In the genomic region with DNA sequence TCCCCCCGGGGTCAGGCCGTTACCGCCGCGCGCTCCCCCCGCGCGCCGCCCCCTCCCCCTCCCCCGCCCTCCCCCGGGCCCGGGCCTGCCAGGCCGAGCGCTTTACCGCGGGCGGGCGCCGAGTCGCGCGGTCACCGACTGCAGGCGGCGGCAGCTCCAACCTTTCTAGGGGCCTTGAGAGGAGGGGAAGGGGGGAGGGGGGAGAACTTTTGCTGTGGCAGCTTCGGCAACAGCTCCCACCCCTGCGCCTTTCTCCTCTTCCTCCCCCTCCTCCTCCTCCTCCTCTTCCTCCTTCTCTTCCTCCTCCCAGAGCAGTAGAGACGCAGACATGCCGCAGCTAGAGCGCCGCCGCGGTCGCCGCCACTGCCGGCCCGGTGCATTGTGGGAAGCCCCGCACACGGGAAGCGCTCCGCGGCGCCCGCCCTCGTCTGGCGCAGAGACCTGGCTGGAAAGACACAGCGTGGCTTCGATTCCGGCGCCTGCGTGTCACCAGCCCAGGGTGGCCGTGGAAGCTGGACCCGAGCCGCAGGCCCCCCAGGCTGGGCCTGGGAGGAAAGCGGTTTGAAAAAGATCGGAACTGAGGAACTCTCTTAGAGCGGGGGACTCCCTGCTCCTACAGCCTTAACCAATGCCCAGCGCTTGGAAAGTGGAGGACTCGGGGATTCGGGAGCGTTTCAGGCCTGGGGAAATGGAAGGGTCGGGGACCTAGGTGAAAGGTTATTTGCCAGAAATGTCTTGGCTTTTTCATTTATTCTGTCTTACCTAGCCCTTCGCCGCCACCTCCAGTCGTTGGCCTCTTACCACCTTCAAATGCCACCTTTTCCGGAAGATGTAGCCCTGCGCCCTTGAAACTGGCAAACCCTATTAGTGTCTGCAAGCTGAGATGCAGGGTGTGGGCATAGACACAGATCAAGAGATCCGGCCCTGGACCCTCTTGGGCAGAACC, we compare ENCODE assay signal across 8 cellular contexts. TPM values are rescaled to one million over a fixed set of nuclear protein-coding genes. Genes with fewer than 3 reads are reported as not detected.
DNase-seq lines count a peak whose midpoint lies in the region; TF ChIP-seq lines count a peak whose summit lies in the region.

A gene with protein sequence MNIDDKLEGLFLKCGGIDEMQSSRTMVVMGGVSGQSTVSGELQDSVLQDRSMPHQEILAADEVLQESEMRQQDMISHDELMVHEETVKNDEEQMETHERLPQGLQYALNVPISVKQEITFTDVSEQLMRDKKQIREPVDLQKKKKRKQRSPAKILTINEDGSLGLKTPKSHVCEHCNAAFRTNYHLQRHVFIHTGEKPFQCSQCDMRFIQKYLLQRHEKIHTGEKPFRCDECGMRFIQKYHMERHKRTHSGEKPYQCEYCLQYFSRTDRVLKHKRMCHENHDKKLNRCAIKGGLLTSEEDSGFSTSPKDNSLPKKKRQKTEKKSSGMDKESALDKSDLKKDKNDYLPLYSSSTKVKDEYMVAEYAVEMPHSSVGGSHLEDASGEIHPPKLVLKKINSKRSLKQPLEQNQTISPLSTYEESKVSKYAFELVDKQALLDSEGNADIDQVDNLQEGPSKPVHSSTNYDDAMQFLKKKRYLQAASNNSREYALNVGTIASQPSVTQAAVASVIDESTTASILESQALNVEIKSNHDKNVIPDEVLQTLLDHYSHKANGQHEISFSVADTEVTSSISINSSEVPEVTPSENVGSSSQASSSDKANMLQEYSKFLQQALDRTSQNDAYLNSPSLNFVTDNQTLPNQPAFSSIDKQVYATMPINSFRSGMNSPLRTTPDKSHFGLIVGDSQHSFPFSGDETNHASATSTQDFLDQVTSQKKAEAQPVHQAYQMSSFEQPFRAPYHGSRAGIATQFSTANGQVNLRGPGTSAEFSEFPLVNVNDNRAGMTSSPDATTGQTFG (minus strand): TSS at position 330 of the 946 bp plus-strand sequence. CDS start 61,685 bp downstream, outside the sequence.

- H3K27me3 ChIP-seq in H7 (ENCODE audit: control insufficient read depth, insufficient read depth, low read length), result no peaks in the 10 kb centered on the region
- H3K27me3 ChIP-seq in MM.1S (replicated peaks; ENCODE audit: insufficient read depth, low read length), result no peaks in the 10 kb centered on the region
- H3K27me3 ChIP-seq in stomach, result no peaks in the 10 kb centered on the region

- peaks cover 6% of the 10 kb centered on the region; the same call in 1 of the 2 replicates for H3K4me1 ChIP-seq in MM.1S (ENCODE audit: low read length)
- peaks cover 7 to 45% (median 25%) of the 10 kb centered on the region in 4 donors for H3K4me1 ChIP-seq in stomach

- no peaks in the 10 kb centered on the region for H3K36me3 ChIP-seq in H7 (replicated peaks; ENCODE audit: control insufficient read depth, insufficient read depth, low read length)
- no peaks in the 10 kb centered on the region for H3K36me3 ChIP-seq in MM.1S (replicated peaks; ENCODE audit: insufficient read depth, low read length)
- no peaks in the 10 kb centered on the region for H3K36me3 ChIP-seq in stomach

- intact Hi-C loops in stomach (cut with DNase I; ENCODE audit: low total_unique reads), result no loop called here

- H3K9me3 Mint-ChIP-seq in neural crest cell, result peaks cover under 1% of the 10 kb centered on the region

- H3K9me2 ChIP-seq in MM.1S (replicated peaks; ENCODE audit: insufficient read depth, low read length), result no peaks in the 10 kb centered on the region

- peak within 1 kb of the TSS; percentile 94 for H3K27ac Mint-ChIP-seq in neural crest cell (ENCODE audit: unreplicated experiment)

- no peak for TF ChIP-seq EP300 in stomach (IDR thresholded peaks at IDR 0.05)

- H3K9me3 ChIP-seq in MM.1S (replicated peaks; ENCODE audit: insufficient read depth, low read length), result no peaks in the 10 kb centered on the region
- H3K9me3 ChIP-seq in stomach, result no peaks in the 10 kb centered on the region

- DNase-seq in EL (peak; percentile 89), H7 (peak; percentile 90), MM.1S (peak; percentile 89), SIG-M5 treated with dmso at 0.1 percent for 504 hours (lab: John Stamatoyannopoulos, UW; ENCODE audit: unreplicated experiment) (peak; percentile 90), activated gamma-delta T cell treated with Interleukin-2 at 50 U/mL for 16 hours (peak; percentile 89), foreskin fibroblast (peak; percentile 88 to 97), neural crest cell (ENCODE audit: low read depth, low spot score) (peak; percentile 87), stomach (peak; percentile 91)

- WGBS in stomach, 5 donors, result 0 to 1% (median 0%) methylated on average over 37 to 68 of the region's 69 CpGs

- peak within 1 kb of the TSS; percentile 88 for H3K4me2 ChIP-seq in MM.1S (ENCODE audit: low read depth, low read length)

- H2AFZ ChIP-seq in MM.1S (ENCODE audit: low read length), result peak within 1 kb of the TSS; percentile 78

- peak within 1 kb of the TSS; percentile 80 for H3K9ac ChIP-seq in MM.1S (ENCODE audit: low read length)

- TF ChIP-seq CTCF in MM.1S (IDR thresholded peaks at IDR 0.05; ENCODE audit: low read length) (no peak), foreskin fibroblast (IDR thresholded peaks at IDR 0.05; ENCODE audit: low read depth, low read length) (no peak), neural crest cell (conservative IDR thresholded peaks at IDR 0.05) (no peak), stomach (IDR thresholded peaks at IDR 0.05) (no peak)

- H3K27ac ChIP-seq in MM.1S (ENCODE audit: low read length), result peak within 1 kb of the TSS; percentile 40; the same call in 1 of the 2 replicates
- peak within 1 kb of the TSS; percentile 90 to 95 (median 94) for H3K27ac ChIP-seq in stomach

- peaks cover 34% of the 10 kb centered on the region for H3K4me1 Mint-ChIP-seq in neural crest cell

- no peaks in the 10 kb centered on the region for H3F3A ChIP-seq in MM.1S (ENCODE audit: insufficient read depth, low read length)

- H4K20me1 ChIP-seq in MM.1S (ENCODE audit: insufficient read depth, low read length), result no peaks in the 10 kb centered on the region

- peak in 2 of 4 donors; percentile 10 to 70 for TF ChIP-seq POLR2A in stomach (IDR thresholded peaks at IDR 0.05)

- H3K27me3 Mint-ChIP-seq in neural crest cell (ENCODE audit: low read depth), result peaks cover 4% of the 10 kb centered on the region

- H3K4me3 Mint-ChIP-seq in neural crest cell, result peak within 1 kb of the TSS; percentile 95

- peaks cover 58% of the 10 kb centered on the region for H3K79me2 ChIP-seq in MM.1S (ENCODE audit: low read length)

- H3K4me3 ChIP-seq in H7 (ENCODE audit: insufficient read depth, low read depth, low read length) (peak within 1 kb of the TSS; percentile 74), MM.1S (ENCODE audit: low read length) (peak within 1 kb of the TSS; percentile 90), foreskin fibroblast (ENCODE audit: low read depth in 1 of 2, low read length in 2 of 2) (peak within 1 kb of the TSS; percentile 89 to 92), stomach (peak within 1 kb of the TSS; percentile 87 to 96 (median 94))

- peaks cover 4% of the 10 kb centered on the region for H3K36me3 Mint-ChIP-seq in neural crest cell (ENCODE audit: low read depth)

RNA-seq across cellular contexts. Expression of the gene that starts here (rescaled TPM):
- 9.7 and 14.3 TPM in 2 replicates for total RNA-seq in H7 (2014; rRNA removed; shearing (Covaris generic))
- 38.1 and 38.3 TPM in 2 replicates for total RNA-seq in neural crest cell
- total RNA-seq in stomach, result 100 to 1,000 TPM in 1 of 5 donors, 10 to 100 TPM in 3, 1 to 10 TPM in 1; 8.8 to 109 (median 12.9) TPM
- polyA plus RNA-seq in stomach, result 1 to 10 TPM; 3.1 to 4.6 (median 4.1) TPM

Comparison
In these comparisons a context has a peak if more than half of its experiments do, and no peak if none do; other contexts are left out.
1. Peak in every context shown above with its lines: DNase-seq, H3K4me3 ChIP-seq and H3K27ac ChIP-seq.